Comparison of ENCODE assay signal across 8 cellular contexts in the genomic region with DNA sequence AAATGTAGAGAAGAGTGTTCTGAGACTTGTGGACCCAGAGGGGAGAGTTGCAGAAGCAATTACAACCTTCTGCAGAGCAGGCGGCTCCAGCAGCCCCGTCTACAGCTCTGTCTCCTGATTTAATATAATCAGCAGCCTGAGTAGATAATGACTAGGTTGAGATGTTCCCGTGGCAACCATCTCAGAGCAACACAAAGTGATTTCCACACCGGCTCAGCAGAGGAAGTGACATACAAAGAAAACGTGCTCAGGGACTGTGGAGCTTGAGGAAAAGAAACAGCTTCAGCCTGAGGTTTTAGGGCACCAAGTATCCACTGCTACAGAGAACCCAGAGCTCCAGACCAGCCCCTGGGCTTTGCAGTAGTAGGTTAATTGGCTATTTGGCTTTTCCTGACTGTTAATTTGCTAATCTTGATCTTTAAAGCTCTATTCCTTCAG.
DNase-seq lines count a peak whose midpoint lies in the region; ATAC-seq, FAIRE-seq and TF ChIP-seq lines count a peak whose summit lies in the region.

No MANE protein-coding gene starts in this region.

- H3K79me2 ChIP-seq in osteoblast (ENCODE audit: insufficient read depth, low read length), result peaks cover 35% of the 10 kb centered on the region

- ATAC-seq in GM19455 (IDR thresholded peaks at IDR 0.05; ENCODE audit: unreplicated experiment), result no peak

- H3K36me3 ChIP-seq in osteoblast (ENCODE audit: insufficient read depth, low read length), result peaks cover 12% of the 10 kb centered on the region

- H2AFZ ChIP-seq in osteoblast (ENCODE audit: low read length), result peak overlapping the region; percentile 66

- peak overlapping the region; percentile 52 for H3K4me2 ChIP-seq in osteoblast (ENCODE audit: insufficient read depth, low read length)

- TF ChIP-seq CTCF in AG09319 (IDR thresholded peaks at IDR 0.05; ENCODE audit: low read depth, low read length), result no peak
- TF ChIP-seq CTCF in fibroblast of mammary gland (conservative IDR thresholded peaks at IDR 0.05; ENCODE audit: control insufficient read depth, insufficient read depth, low read depth, low read length), result no peak
- TF ChIP-seq CTCF in osteoblast (IDR thresholded peaks at IDR 0.05; ENCODE audit: extremely low read depth, low read depth, low read length), result no peak

- no peak overlapping the region for H3K4me3 ChIP-seq in fibroblast of mammary gland (ENCODE audit: control insufficient read depth, low read depth, low read length)
- H3K4me3 ChIP-seq in osteoblast (ENCODE audit: insufficient read depth, low read length), result no peak overlapping the region

- no peaks in the 10 kb centered on the region for H3K9me3 ChIP-seq in osteoblast (ENCODE audit: low read depth, low read length)

- no peaks in the 10 kb centered on the region for H4K20me1 ChIP-seq in osteoblast (ENCODE audit: insufficient read depth, low read length)

- H3K27ac ChIP-seq in osteoblast (ENCODE audit: low read depth, low read length), result peak overlapping the region; percentile 74

- DNase-seq in AG09319 (ENCODE audit: extremely low read depth, low read depth) (peak; percentile 77), LHCN-M2 (ENCODE audit: low read depth) (peak; percentile 78), RCC 7860 (ENCODE audit: low spot score) (peak; percentile 32), fibroblast of mammary gland (ENCODE audit: low read depth) (peak; percentile 86), osteoblast (ENCODE audit: insufficient read length, low spot score, missing footprints) (peak; percentile 71), 8988T (no peak), HuH-7 (ENCODE audit: low spot score) (no peak)

- FAIRE-seq in RCC 7860 (lab: Jason Lieb, UNC), result no peak

- H3K27me3 ChIP-seq in osteoblast (ENCODE audit: insufficient read depth, low read length), result no peaks in the 10 kb centered on the region

- peaks cover 25% of the 10 kb centered on the region for H3K4me1 ChIP-seq in osteoblast (ENCODE audit: insufficient read depth, low read length)

Comparison
In these comparisons a context has a peak if more than half of its experiments do, and no peak if none do; other contexts are left out.
1. DNase-seq: peak in AG09319 (single experiment), LHCN-M2 (single experiment), RCC 7860 (single experiment), fibroblast of mammary gland (single experiment) and osteoblast (single experiment); none in 8988T (single experiment) and HuH-7 (single experiment).